In the genomic region with DNA sequence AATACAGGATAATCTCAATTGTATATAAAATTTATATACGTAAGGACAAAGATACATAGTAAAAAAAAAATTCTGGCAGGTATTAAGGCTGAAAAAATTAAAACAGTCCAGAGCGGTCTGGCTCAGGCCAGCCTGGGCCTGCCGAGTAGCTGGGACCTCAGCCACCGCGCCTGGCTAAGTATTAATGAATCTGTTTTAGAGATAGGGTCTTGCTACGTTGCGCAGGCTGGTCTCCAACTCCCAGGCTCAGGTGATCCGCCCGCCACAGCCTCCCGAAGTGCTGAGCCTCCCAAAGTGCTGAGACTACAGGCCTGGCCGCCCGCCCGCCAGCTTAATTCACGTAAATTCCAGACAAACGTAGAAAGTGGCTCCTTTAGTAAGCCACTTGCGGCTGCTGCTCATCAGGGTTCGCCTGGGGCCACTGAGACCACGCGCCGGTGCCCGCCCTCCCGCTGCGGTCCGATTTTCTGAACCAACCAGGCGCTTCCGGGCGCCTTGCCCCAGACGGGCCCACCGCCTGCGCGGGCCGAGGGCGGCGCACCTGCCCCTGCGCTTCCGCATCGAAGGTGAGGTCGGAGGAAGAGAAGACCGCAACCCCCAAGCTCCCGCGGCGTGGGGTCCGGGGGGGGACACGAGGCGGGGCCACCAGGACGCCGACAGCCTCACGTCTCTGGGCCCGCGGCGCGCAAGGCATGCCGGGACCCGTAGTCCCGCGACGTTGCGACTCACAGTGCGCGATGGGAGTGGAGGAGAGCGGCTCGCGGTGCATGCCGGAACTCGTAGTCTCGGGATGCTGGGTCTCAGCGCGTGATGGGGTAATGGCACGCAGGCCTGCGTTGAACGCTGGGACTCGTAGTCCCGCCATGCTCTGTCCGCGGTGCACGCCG, we compare ENCODE assay signal across 1 cellular context.
A peak's percentile ranks its signal among the peaks of the same experiment; 100 is the strongest.
TF ChIP-seq lines count a peak whose summit lies in the region.

No MANE protein-coding gene starts in this region.

TF ChIP-seq in K562, 482 proteins besides CTCF, POLR2A, EP300 and RAD21 (continued from another document and continues in another):
- TF ChIP-seq TAL1 (IDR thresholded peaks at IDR 0.05) (no peak), TCF7 (IDR thresholded peaks at IDR 0.05; ENCODE audit: borderline replicate concordance) (no peak), ESRRB (CRISPR knock-in tag; IDR thresholded peaks at IDR 0.05; ENCODE audit: borderline replicate concordance) (no peak), CBX3 (IDR thresholded peaks at IDR 0.05; ENCODE audit: borderline replicate concordance in 1 of 2, low read length in 2 of 2) (no peak), PML (IDR thresholded peaks at IDR 0.05; ENCODE audit: low read length) (no peak), HEY1 (CRISPR knock-in tag; IDR thresholded peaks at IDR 0.05; ENCODE audit: borderline replicate concordance) (no peak), OTX1 (CRISPR knock-in tag; IDR thresholded peaks at IDR 0.05) (no peak), SIX5 (IDR thresholded peaks at IDR 0.05; ENCODE audit: borderline replicate concordance in 1 of 2, insufficient read depth in 1 of 2, low read depth in 1 of 2, low read length in 2 of 2) (peak; percentile 79 to 86), ZNF146 (CRISPR knock-in tag; IDR thresholded peaks at IDR 0.05; ENCODE audit: unreplicated experiment) (no peak), NR2C1 (IDR thresholded peaks at IDR 0.05) (no peak), NR2C1 (tag; IDR thresholded peaks at IDR 0.05) (peak; percentile 79; the same call in 1 of the 2 replicates), KAT2B (IDR thresholded peaks at IDR 0.05; ENCODE audit: low read depth, low read length) (no peak), ARID1B (IDR thresholded peaks at IDR 0.05) (no peak), ZBTB40 (IDR thresholded peaks at IDR 0.05) (no peak), ZBTB40 (CRISPR knock-in tag; IDR thresholded peaks at IDR 0.05) (no peak), RBBP5 (IDR thresholded peaks at IDR 0.05; ENCODE audit: borderline replicate concordance, insufficient read depth, low read length, poor library complexity, severe bottlenecking) (no peak), SNAPC5 (CRISPR knock-in tag; IDR thresholded peaks at IDR 0.05) (no peak), FOS (IDR thresholded peaks at IDR 0.05; ENCODE audit: extremely low read depth, insufficient read length) (no peak), ZBTB8A (IDR thresholded peaks at IDR 0.05; ENCODE audit: partially characterized antibody) (no peak), ZNF263 (CRISPR knock-in tag; IDR thresholded peaks at IDR 0.05; ENCODE audit: borderline replicate concordance) (no peak; the same call in 1 of the 2 replicates), MYNN (IDR thresholded peaks at IDR 0.05) (no peak), MYNN (CRISPR knock-in tag; IDR thresholded peaks at IDR 0.05) (no peak), PHF20 (IDR thresholded peaks at IDR 0.05; ENCODE audit: partially characterized antibody) (peak; percentile 39), ZNF79 (CRISPR knock-in tag; IDR thresholded peaks at IDR 0.05; ENCODE audit: low read depth) (no peak), DMBX1 (CRISPR knock-in tag; IDR thresholded peaks at IDR 0.05; ENCODE audit: borderline replicate concordance) (no peak), BRD9 (IDR thresholded peaks at IDR 0.05; ENCODE audit: low read depth, partially characterized antibody) (no peak), FOXO4 (CRISPR knock-in tag; IDR thresholded peaks at IDR 0.05) (no peak), EGR1 (conservative IDR thresholded peaks at IDR 0.05) (no peak), SIN3A (IDR thresholded peaks at IDR 0.05; ENCODE audit: borderline replicate concordance in 2 of 2, control insufficient read depth in 1 of 2, low read depth in 2 of 2, low read length in 2 of 2) (no peak; a peak in 1 of 4 replicates), MTA3 (IDR thresholded peaks at IDR 0.05; ENCODE audit: borderline replicate concordance) (no peak; the same call in 1 of the 2 replicates), C11orf30 (IDR thresholded peaks at IDR 0.05; ENCODE audit: low read depth) (no peak), SRSF3 (IDR thresholded peaks at IDR 0.05; ENCODE audit: insufficient read depth, low read length) (no peak), CCNT2 (IDR thresholded peaks at IDR 0.05; ENCODE audit: borderline replicate concordance, extremely low read depth, insufficient read length, low read depth, low read length) (peak; percentile 23), FIP1L1 (IDR thresholded peaks at IDR 0.05; ENCODE audit: low read depth, low read length, poor library complexity, severe bottlenecking) (peak; percentile 62), ZFPM2 (CRISPR knock-in tag; IDR thresholded peaks at IDR 0.05) (no peak), MCM7 (IDR thresholded peaks at IDR 0.05) (no peak), ZNF165 (CRISPR knock-in tag; IDR thresholded peaks at IDR 0.05; ENCODE audit: borderline replicate concordance) (no peak), RCOR1 (IDR thresholded peaks at IDR 0.05; ENCODE audit: borderline replicate concordance in 1 of 2, low read depth in 2 of 2, low read length in 2 of 2) (no peak), ATF6 (CRISPR knock-in tag; IDR thresholded peaks at IDR 0.05) (no peak), JUND (IDR thresholded peaks at IDR 0.05; ENCODE audit: borderline replicate concordance, low read depth, low read length) (peak; percentile 7; the same call in 1 of the 2 replicates), JUND (tag; IDR thresholded peaks at IDR 0.05; ENCODE audit: borderline replicate concordance, low read depth, low read length) (no peak), PYGO2 (tag; IDR thresholded peaks at IDR 0.05) (no peak)
- TF ChIP-seq, protein P1, sequence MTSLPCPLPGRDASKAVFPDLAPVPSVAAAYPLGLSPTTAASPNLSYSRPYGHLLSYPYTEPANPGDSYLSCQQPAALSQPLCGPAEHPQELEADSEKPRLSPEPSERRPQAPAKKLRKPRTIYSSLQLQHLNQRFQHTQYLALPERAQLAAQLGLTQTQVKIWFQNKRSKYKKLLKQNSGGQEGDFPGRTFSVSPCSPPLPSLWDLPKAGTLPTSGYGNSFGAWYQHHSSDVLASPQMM (CRISPR knock-in tag; IDR thresholded peaks at IDR 0.05), result no peak
- TF ChIP-seq, protein P2, sequence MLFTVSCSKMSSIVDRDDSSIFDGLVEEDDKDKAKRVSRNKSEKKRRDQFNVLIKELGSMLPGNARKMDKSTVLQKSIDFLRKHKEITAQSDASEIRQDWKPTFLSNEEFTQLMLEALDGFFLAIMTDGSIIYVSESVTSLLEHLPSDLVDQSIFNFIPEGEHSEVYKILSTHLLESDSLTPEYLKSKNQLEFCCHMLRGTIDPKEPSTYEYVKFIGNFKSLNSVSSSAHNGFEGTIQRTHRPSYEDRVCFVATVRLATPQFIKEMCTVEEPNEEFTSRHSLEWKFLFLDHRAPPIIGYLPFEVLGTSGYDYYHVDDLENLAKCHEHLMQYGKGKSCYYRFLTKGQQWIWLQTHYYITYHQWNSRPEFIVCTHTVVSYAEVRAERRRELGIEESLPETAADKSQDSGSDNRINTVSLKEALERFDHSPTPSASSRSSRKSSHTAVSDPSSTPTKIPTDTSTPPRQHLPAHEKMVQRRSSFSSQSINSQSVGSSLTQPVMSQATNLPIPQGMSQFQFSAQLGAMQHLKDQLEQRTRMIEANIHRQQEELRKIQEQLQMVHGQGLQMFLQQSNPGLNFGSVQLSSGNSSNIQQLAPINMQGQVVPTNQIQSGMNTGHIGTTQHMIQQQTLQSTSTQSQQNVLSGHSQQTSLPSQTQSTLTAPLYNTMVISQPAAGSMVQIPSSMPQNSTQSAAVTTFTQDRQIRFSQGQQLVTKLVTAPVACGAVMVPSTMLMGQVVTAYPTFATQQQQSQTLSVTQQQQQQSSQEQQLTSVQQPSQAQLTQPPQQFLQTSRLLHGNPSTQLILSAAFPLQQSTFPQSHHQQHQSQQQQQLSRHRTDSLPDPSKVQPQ (CRISPR knock-in tag; IDR thresholded peaks at IDR 0.05; ENCODE audit: borderline replicate concordance), result no peak
- TF ChIP-seq, protein P3, sequence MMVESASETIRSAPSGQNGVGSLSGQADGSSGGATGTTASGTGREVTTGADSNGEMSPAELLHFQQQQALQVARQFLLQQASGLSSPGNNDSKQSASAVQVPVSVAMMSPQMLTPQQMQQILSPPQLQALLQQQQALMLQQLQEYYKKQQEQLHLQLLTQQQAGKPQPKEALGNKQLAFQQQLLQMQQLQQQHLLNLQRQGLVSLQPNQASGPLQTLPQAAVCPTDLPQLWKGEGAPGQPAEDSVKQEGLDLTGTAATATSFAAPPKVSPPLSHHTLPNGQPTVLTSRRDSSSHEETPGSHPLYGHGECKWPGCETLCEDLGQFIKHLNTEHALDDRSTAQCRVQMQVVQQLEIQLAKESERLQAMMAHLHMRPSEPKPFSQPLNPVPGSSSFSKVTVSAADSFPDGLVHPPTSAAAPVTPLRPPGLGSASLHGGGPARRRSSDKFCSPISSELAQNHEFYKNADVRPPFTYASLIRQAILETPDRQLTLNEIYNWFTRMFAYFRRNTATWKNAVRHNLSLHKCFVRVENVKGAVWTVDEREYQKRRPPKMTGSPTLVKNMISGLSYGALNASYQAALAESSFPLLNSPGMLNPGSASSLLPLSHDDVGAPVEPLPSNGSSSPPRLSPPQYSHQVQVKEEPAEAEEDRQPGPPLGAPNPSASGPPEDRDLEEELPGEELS (CRISPR knock-in tag; IDR thresholded peaks at IDR 0.05; ENCODE audit: borderline replicate concordance), result no peak; the same call in 1 of the 2 replicates
